ENCODE assay signal across 8 cellular contexts in genomic region chr6:25369450-25370086, GRCh38.
DNase-seq lines count a peak whose midpoint lies in the region; ATAC-seq and TF ChIP-seq lines count a peak whose summit lies in the region.

No MANE protein-coding gene starts in this region.

- peaks cover 22% of the 10 kb centered on the region for H3K9me3 Mint-ChIP-seq in activated T-helper 2 cell treated with anti-CD3 and anti-CD28 coated beads, Interferon-gamma antibody, Interleukin-2, Interleukin-4, amounts not matched to agents 10 μg/mL and 5 μg/mL and 100 μg/mL, durations not matched to agents 14 hours and 24 hours and 36 hours

- TF ChIP-seq CTCF in upper lobe of left lung (IDR thresholded peaks at IDR 0.05): no peak

- H3K27ac ChIP-seq in upper lobe of left lung: peak overlapping the region; percentile 36 to 50 (median 46)

- ATAC-seq in upper lobe of left lung (ENCODE audit: low FRiP score in 2 of 2) (peak; percentile 16 to 40), HG03045 (IDR thresholded peaks at IDR 0.05; ENCODE audit: unreplicated experiment) (no peak)

- H3K36me3 Mint-ChIP-seq in activated T-helper 2 cell treated with anti-CD3 and anti-CD28 coated beads, Interferon-gamma antibody, Interleukin-2, Interleukin-4, amounts not matched to agents 10 μg/mL and 5 μg/mL and 100 μg/mL, durations not matched to agents 14 hours and 24 hours and 36 hours (ENCODE audit: low read depth): peaks cover 4% of the 10 kb centered on the region

- no peak for TF ChIP-seq POLR2A in upper lobe of left lung (IDR thresholded peaks at IDR 0.05)

- TF ChIP-seq EP300 in upper lobe of left lung (IDR thresholded peaks at IDR 0.05): no peak

- 35 to 44% methylated on average over 9 of the region's 9 CpGs for WGBS in upper lobe of left lung, 2 donors

- peaks cover 55% of the 10 kb centered on the region for H3K4me1 Mint-ChIP-seq in activated T-helper 2 cell treated with anti-CD3 and anti-CD28 coated beads, Interferon-gamma antibody, Interleukin-2, Interleukin-4, amounts not matched to agents 10 μg/mL and 5 μg/mL and 100 μg/mL, durations not matched to agents 14 hours and 24 hours and 36 hours (ENCODE audit: low read depth)

- no peaks in the 10 kb centered on the region for H3K36me3 ChIP-seq in upper lobe of left lung

- no peaks in the 10 kb centered on the region for H3K9me3 ChIP-seq in upper lobe of left lung

- H3K4me1 ChIP-seq in upper lobe of left lung: peaks cover 6 to 28% (median 14%) of the 10 kb centered on the region in 4 donors

- no peaks in the 10 kb centered on the region for H3K27me3 ChIP-seq in upper lobe of left lung

- no peaks in the 10 kb centered on the region for H3K27me3 Mint-ChIP-seq in activated T-helper 2 cell treated with anti-CD3 and anti-CD28 coated beads, Interferon-gamma antibody, Interleukin-2, Interleukin-4, amounts not matched to agents 10 μg/mL and 5 μg/mL and 100 μg/mL, durations not matched to agents 14 hours and 24 hours and 36 hours (ENCODE audit: low read depth)

- H3K27ac Mint-ChIP-seq in activated T-helper 2 cell treated with anti-CD3 and anti-CD28 coated beads, Interferon-gamma antibody, Interleukin-2, Interleukin-4, amounts not matched to agents 10 μg/mL and 5 μg/mL and 100 μg/mL, durations not matched to agents 14 hours and 24 hours and 36 hours: peak overlapping the region; percentile 88

- H3K4me3 Mint-ChIP-seq in activated T-helper 2 cell treated with anti-CD3 and anti-CD28 coated beads, Interferon-gamma antibody, Interleukin-2, Interleukin-4, amounts not matched to agents 10 μg/mL and 5 μg/mL and 100 μg/mL, durations not matched to agents 14 hours and 24 hours and 36 hours (ENCODE audit: low read depth): peak overlapping the region; percentile 56

- intact Hi-C loops in activated T-helper 2 cell treated with anti-CD3 and anti-CD28 coated beads, Interferon-gamma antibody, Interleukin-2, Interleukin-4, amounts not matched to agents 10 μg/mL and 5 μg/mL and 100 μg/mL, durations not matched to agents 14 hours and 24 hours and 36 hours (cut with micrococcal nuclease): loop anchor here (2.0 kb wide), 1 partner anchor 35 kb away; no protein-coding TSS in a partner anchor

- peak; percentile 66 for DNase-seq in COLO829 (ENCODE audit: low spot score)
- peak; percentile 71 for DNase-seq in NCI-H1417 treated with DMSO at 0.1 percent for 48 hours (lab: John Stamatoyannopoulos, UW)
- DNase-seq in activated T-helper 2 cell treated with anti-CD3 and anti-CD28 coated beads, Interferon-gamma antibody, Interleukin-2, Interleukin-4, amounts not matched to agents 10 μg/mL and 5 μg/mL and 100 μg/mL, durations not matched to agents 14 hours and 24 hours and 36 hours (ENCODE audit: low spot score): no peak
- DNase-seq in iPS-NIHi7 (ENCODE audit: extremely low spot score): peak; percentile 31
- peak in 1 of 2 donors; percentile 25 for DNase-seq in upper lobe of left lung
- DNase-seq in SKM-1 (lab: John Stamatoyannopoulos, UW; ENCODE audit: unreplicated experiment): no peak
- no peak for DNase-seq in central memory CD4-positive, alpha-beta T cell

- no peak overlapping the region for H3K4me3 ChIP-seq in upper lobe of left lung

Comparison
In these comparisons a context has a peak if more than half of its experiments do, and no peak if none do; other contexts are left out.
1. DNase-seq: peak in COLO829 (single experiment), NCI-H1417 treated with DMSO at 0.1 percent for 48 hours (single experiment) and iPS-NIHi7 (single experiment); none in activated T-helper 2 cell treated with anti-CD3 and anti-CD28 coated beads, Interferon-gamma antibody, Interleukin-2, Interleukin-4, amounts not matched to agents 10 μg/mL and 5 μg/mL and 100 μg/mL, durations not matched to agents 14 hours and 24 hours and 36 hours (single experiment), SKM-1 (single experiment) and central memory CD4-positive, alpha-beta T cell (single experiment).